In the genomic region with DNA sequence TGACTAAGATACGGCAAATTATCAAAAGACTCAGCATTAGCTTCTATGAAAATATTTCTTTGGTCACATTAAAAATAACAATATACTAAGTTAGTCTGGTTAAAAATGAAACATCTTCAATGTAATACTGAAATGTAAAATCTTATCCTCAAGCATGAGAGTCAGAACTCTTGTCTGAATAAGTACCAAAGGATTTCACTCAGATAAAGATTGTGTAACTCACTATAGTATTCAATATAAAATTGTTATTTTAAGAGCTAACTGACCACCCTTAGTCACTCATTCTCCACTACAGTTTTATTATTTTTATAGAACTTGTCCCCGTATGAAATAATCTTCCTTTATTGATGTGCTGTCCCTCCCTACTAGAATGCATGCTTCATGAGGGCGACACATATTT, we compare ENCODE assay signal across 16 cellular contexts.
DNase-seq lines count a peak whose midpoint lies in the region; ATAC-seq and TF ChIP-seq lines count a peak whose summit lies in the region.
"Had no signal": no experiment of that assay in that cellular context is flagged by ENCODE, and none has a peak within 500 bp of the region (broad histone marks: within the 10 kb centered on the region; RNA-seq: fewer than 3 reads in every experiment).

No MANE protein-coding gene starts in this region.

- DNase-seq in EH (ENCODE audit: low read depth), result peak; percentile 18
- peak; percentile 57 for DNase-seq in amniotic epithelial cell (ENCODE audit: low read depth)
- DNase-seq in fibroblast of lung (ENCODE audit: low read depth in 2 of 2), result peak; percentile 39 to 55
- no peak for DNase-seq in DMS 273 treated with DMSO at 0.1 percent for 48 hours (lab: John Stamatoyannopoulos, UW)
- DNase-seq: H9, NCI-H1092 treated with DMSO at 0.1 percent for 48 hours, NCI-H1694, NCI-H2081, NCI-H2171, NCI-H526 had no signal

- H3K9me3 ChIP-seq in fibroblast of lung (ENCODE audit: control insufficient read depth, insufficient read depth, low read depth, low read length) (no peaks in the 10 kb centered on the region), skeletal muscle satellite cell (replicated peaks; ENCODE audit: low read length) (no peaks in the 10 kb centered on the region)
- H3K9me3 ChIP-seq: Peyer's patch, SJSA1 had no signal

- H4K20me1 ChIP-seq in fibroblast of lung (ENCODE audit: control insufficient read depth, extremely low read depth, insufficient read depth, low read length), result no peaks in the 10 kb centered on the region

- no peaks in the 10 kb centered on the region for H3K27me3 ChIP-seq in fibroblast of lung (ENCODE audit: control insufficient read depth, insufficient read depth, low read length)
- no peaks in the 10 kb centered on the region for H3K27me3 ChIP-seq in skeletal muscle satellite cell (ENCODE audit: control insufficient read depth, insufficient read depth, low read length)
- H3K27me3 ChIP-seq: Peyer's patch, SJSA1 had no signal

- H3K4me1 ChIP-seq in fibroblast of lung (ENCODE audit: control insufficient read depth, extremely low read depth, insufficient read depth, low read length), result peaks cover 2% of the 10 kb centered on the region
- H3K4me1 ChIP-seq in skeletal muscle satellite cell (ENCODE audit: control insufficient read depth, insufficient read depth, low read length), result peaks cover 31% of the 10 kb centered on the region
- H3K4me1 ChIP-seq: Peyer's patch had no signal

- no peak overlapping the region for H3K27ac ChIP-seq in fibroblast of lung (ENCODE audit: insufficient read depth, low read length)
- H3K27ac ChIP-seq: KMS-11, Peyer's patch, SJSA1 had no signal

- H3K36me3 ChIP-seq in fibroblast of lung (ENCODE audit: control insufficient read depth, insufficient read depth, low read length), result no peaks in the 10 kb centered on the region
- H3K36me3 ChIP-seq in skeletal muscle satellite cell (ENCODE audit: insufficient read depth, low read length), result no peaks in the 10 kb centered on the region
- H3K36me3 ChIP-seq: Peyer's patch, SJSA1 had no signal

- H3K4me2 ChIP-seq in fibroblast of lung (ENCODE audit: extremely low read depth, insufficient read depth, low read length), result no peak overlapping the region
- H3K4me2 ChIP-seq in skeletal muscle satellite cell (ENCODE audit: low read length), result peak overlapping the region; percentile 26
- H3K4me2 ChIP-seq: KMS-11 had no signal

- H2AFZ ChIP-seq in fibroblast of lung (ENCODE audit: low read length), result no peak overlapping the region

- H3K4me3 ChIP-seq in fibroblast of lung (replicated peaks in 1 of 4; ENCODE audit: control extremely low read depth in 1 of 4, insufficient read depth in 1 of 4, low read depth in 3 of 4, low read length in 4 of 4), result no peak overlapping the region
- no peak overlapping the region for H3K4me3 ChIP-seq in skeletal muscle satellite cell (ENCODE audit: low read length)
- H3K4me3 ChIP-seq: Peyer's patch, SJSA1 had no signal

- H3K9ac ChIP-seq in fibroblast of lung (ENCODE audit: insufficient read depth, low read length) (no peak overlapping the region), skeletal muscle satellite cell (ENCODE audit: low read depth, low read length) (no peak overlapping the region)
- H3K9ac ChIP-seq: KMS-11 had no signal

- no peak for TF ChIP-seq CTCF in fibroblast of lung (conservative IDR thresholded peaks at IDR 0.05 in 1 of 2, IDR thresholded peaks at IDR 0.05 in 1 of 2; ENCODE audit: low read depth in 1 of 2, low read length in 2 of 2)

- ATAC-seq in GM18867 (IDR thresholded peaks at IDR 0.05; ENCODE audit: unreplicated experiment), result no peak
- ATAC-seq in GM21723 (IDR thresholded peaks at IDR 0.05; ENCODE audit: unreplicated experiment), result no peak

- H3K79me2 ChIP-seq in fibroblast of lung (ENCODE audit: control insufficient read depth, insufficient read depth, low read length), result no peaks in the 10 kb centered on the region
